In the genomic region with DNA sequence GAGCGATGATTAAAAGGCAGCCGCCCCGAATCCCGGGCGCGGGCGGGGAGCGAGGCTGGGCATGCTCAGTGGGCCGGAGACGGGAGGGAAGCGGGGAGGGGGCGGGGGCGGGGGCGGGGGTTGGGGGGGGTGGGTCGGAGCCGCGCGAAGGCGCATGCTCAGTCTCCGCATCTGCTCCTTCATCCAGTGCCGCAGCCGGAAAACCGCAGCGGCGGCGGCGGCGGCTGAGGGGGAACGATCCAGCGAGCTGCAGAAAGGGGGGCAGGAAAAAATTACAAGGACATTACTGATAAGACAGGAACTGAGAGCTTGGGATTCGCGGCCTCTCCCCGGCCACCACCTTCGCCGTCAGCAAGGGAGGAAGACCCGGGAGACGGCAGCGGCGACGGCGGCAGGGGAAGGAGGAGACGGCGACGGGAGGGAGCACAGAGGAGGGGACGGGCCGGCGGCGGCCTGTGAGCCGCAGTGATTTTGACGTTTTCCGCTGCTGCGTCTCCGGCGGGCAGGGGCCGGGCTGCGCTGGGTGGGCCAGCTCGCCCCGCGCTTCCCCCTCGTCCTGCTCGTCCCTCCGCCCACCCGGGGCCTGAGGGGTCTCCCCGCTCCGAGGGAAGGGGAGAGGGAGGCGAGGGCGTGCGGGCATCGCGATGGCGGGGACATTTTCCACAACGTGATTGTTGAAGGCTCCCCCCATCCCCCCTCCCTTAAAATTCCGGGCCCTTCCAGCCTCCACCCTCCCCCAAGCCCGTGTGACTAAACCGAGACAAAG, we compare ENCODE assay signal across 8 cellular contexts. TPM values are rescaled to one million over a fixed set of nuclear protein-coding genes. Genes with fewer than 3 reads are reported as not detected.
DNase-seq lines count a peak whose midpoint lies in the region; ATAC-seq and TF ChIP-seq lines count a peak whose summit lies in the region.

A gene with protein sequence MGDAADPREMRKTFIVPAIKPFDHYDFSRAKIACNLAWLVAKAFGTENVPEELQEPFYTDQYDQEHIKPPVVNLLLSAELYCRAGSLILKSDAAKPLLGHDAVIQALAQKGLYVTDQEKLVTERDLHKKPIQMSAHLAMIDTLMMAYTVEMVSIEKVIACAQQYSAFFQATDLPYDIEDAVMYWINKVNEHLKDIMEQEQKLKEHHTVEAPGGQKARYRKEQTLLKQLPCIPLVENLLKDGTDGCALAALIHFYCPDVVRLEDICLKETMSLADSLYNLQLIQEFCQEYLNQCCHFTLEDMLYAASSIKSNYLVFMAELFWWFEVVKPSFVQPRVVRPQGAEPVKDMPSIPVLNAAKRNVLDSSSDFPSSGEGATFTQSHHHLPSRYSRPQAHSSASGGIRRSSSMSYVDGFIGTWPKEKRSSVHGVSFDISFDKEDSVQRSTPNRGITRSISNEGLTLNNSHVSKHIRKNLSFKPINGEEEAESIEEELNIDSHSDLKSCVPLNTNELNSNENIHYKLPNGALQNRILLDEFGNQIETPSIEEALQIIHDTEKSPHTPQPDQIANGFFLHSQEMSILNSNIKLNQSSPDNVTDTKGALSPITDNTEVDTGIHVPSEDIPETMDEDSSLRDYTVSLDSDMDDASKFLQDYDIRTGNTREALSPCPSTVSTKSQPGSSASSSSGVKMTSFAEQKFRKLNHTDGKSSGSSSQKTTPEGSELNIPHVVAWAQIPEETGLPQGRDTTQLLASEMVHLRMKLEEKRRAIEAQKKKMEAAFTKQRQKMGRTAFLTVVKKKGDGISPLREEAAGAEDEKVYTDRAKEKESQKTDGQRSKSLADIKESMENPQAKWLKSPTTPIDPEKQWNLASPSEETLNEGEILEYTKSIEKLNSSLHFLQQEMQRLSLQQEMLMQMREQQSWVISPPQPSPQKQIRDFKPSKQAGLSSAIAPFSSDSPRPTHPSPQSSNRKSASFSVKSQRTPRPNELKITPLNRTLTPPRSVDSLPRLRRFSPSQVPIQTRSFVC (N-terminal part only) (plus strand): TSS at position 161 of the 766 bp plus-strand sequence. CDS start 935 bp downstream, outside the sequence.

- H3K4me1 Mint-ChIP-seq in T-helper 17 cell = peaks cover 29% of the 10 kb centered on the region

- peak; percentile 71 for ATAC-seq in T-helper 17 cell

- WGBS in prostate gland = under 1% methylated on average over 32 of the region's 75 CpGs

- intact Hi-C loops in left ventricle myocardium inferior (cut with micrococcal nuclease) = no loop called here
- intact Hi-C loops in prostate gland (cut with DNase I) = loop anchor here (1.0 to 5.0 kb wide), 3 partner anchors 63 to 117 kb away; a partner anchor contains a TSS

- H3K9me3 ChIP-seq in HAP-1 = no peaks in the 10 kb centered on the region
- no peaks in the 10 kb centered on the region for H3K9me3 ChIP-seq in T-helper 17 cell (ENCODE audit: control insufficient read depth, low read length, poor library complexity, severe bottlenecking)
- no peaks in the 10 kb centered on the region for H3K9me3 ChIP-seq in left ventricle myocardium inferior (replicated peaks)
- no peaks in the 10 kb centered on the region for H3K9me3 ChIP-seq in prostate gland

- 0 out of 2 replicates have a peak, but pooled peaks cover 3% of the 10 kb centered on the region for H3K36me3 ChIP-seq in HAP-1 (replicated peaks)
- H3K36me3 ChIP-seq in left ventricle myocardium inferior = no peaks in the 10 kb centered on the region
- no peaks in the 10 kb centered on the region for H3K36me3 ChIP-seq in prostate gland

- peak within 1 kb of the TSS; percentile 98 for H3K4me3 Mint-ChIP-seq in T-helper 17 cell

- H3K27me3 ChIP-seq in HAP-1 (ENCODE audit: low read depth) (no peaks in the 10 kb centered on the region), left ventricle myocardium inferior (ENCODE audit: low read depth) (no peaks in the 10 kb centered on the region), prostate gland (replicated peaks; ENCODE audit: insufficient read depth) (no peaks in the 10 kb centered on the region)

- peak; percentile 87 for TF ChIP-seq POLR2A in prostate gland (IDR thresholded peaks at IDR 0.05)

- H3K4me3 ChIP-seq in HAP-1 (peak within 1 kb of the TSS; percentile 79), left ventricle myocardium inferior (peak within 1 kb of the TSS; percentile 92), prostate gland (peak within 1 kb of the TSS; percentile 85 to 95)

- H3K4me1 ChIP-seq in HAP-1 (peaks cover 22% of the 10 kb centered on the region), left ventricle myocardium inferior (peaks cover 50% of the 10 kb centered on the region), prostate gland (replicated peaks) (no peaks in the 10 kb centered on the region)

- H3K36me3 Mint-ChIP-seq in T-helper 17 cell (ENCODE audit: low read depth) = peaks cover 2% of the 10 kb centered on the region

- TF ChIP-seq CTCF in left ventricle myocardium inferior (IDR thresholded peaks at IDR 0.05; ENCODE audit: borderline replicate concordance) = no peak
- peak in 1 of 4 experiments; percentile 11 for TF ChIP-seq CTCF in prostate gland (IDR thresholded peaks at IDR 0.05)

- in situ Hi-C loops in HAP-1 (cut with MboI; ENCODE audit: low sequenced_read_pairs) = no loop called here

- H3K27ac Mint-ChIP-seq in T-helper 17 cell = peak within 1 kb of the TSS; percentile 90

- H3K27me3 Mint-ChIP-seq in T-helper 17 cell = peaks cover 5% of the 10 kb centered on the region

- H3K27ac ChIP-seq in angular gyrus (ENCODE audit: low read depth, low read length) (peak within 1 kb of the TSS; percentile 99), left ventricle myocardium inferior (replicated peaks) (peak within 1 kb of the TSS; percentile 100), prostate gland (peak within 1 kb of the TSS; percentile 99 to 100)

- peak; percentile 90 for DNase-seq in ELF-1 (ENCODE audit: low read depth, low spot score)
- DNase-seq in HAP-1 (ENCODE audit: low spot score in 2 of 2) = peak; percentile 79 to 91
- peak; percentile 90 for DNase-seq in NCI-H1105 treated with DMSO at 0.1 percent for 48 hours (lab: John Stamatoyannopoulos, UW)
- DNase-seq in T-helper 17 cell = peak; percentile 33 to 76 (median 68)
- peak; percentile 91 for DNase-seq in left ventricle myocardium inferior
- DNase-seq in prostate gland (ENCODE audit: low spot score) = peak; percentile 81
- DNase-seq in ureter (ENCODE audit: low spot score) = peak; percentile 92

RNA-seq across cellular contexts. Expression of the gene that starts here (rescaled TPM):
- total RNA-seq in T-helper 17 cell = 1 to 10 TPM; 2.8 to 3.1 TPM
- total RNA-seq in left ventricle myocardium inferior = 34.1 TPM
- 10 to 100 TPM; 15.8 to 22.8 TPM for total RNA-seq in prostate gland
- 37.8 TPM for total RNA-seq in ureter

Comparison
In these comparisons a context has a peak if more than half of its experiments do, and no peak if none do; other contexts are left out.
1. Peak in every context shown above with its lines: DNase-seq, ATAC-seq, H3K4me3 ChIP-seq and H3K27ac ChIP-seq.